In the genomic region with DNA sequence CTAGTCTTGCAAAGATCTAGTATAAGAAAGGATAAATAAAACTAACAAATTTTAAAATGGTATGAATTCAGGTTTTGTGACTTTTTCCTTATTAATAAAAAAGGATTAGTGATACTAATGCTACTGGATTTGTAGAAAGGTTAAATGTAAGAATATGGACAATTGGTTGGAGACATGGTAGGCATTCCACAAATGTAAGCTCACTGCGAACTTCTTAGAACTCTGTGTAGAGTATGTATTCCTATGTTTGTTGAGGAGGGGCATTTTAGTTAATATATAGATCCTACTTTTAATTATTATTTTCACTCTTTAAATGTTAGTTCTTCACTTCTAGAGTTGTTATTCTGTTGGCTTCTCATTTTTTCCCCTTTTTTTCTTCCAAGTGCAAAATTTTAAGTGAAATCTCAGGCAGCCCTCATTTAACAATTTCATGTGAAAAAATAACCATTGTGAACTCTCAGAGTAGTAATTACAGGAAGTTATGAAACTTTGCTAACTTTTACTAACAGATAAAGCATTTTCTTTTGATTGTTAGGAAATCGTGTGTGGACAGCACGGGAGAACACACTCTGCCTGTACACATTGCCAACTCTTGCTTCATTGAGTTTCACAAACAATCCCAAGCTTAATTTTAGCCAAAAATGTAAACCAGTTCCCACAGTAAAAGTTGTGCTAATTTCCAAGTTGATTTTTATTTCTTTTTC, we compare ENCODE assay signal across 2 cellular contexts.
A peak's percentile ranks its signal among the peaks of the same experiment; 100 is the strongest.
TF ChIP-seq lines count a peak whose summit lies in the region.

No MANE protein-coding gene starts in this region.

TF ChIP-seq in liver, 16 proteins besides CTCF, POLR2A, EP300 and RAD21 (continued from another document):
- TF ChIP-seq, protein P1, sequence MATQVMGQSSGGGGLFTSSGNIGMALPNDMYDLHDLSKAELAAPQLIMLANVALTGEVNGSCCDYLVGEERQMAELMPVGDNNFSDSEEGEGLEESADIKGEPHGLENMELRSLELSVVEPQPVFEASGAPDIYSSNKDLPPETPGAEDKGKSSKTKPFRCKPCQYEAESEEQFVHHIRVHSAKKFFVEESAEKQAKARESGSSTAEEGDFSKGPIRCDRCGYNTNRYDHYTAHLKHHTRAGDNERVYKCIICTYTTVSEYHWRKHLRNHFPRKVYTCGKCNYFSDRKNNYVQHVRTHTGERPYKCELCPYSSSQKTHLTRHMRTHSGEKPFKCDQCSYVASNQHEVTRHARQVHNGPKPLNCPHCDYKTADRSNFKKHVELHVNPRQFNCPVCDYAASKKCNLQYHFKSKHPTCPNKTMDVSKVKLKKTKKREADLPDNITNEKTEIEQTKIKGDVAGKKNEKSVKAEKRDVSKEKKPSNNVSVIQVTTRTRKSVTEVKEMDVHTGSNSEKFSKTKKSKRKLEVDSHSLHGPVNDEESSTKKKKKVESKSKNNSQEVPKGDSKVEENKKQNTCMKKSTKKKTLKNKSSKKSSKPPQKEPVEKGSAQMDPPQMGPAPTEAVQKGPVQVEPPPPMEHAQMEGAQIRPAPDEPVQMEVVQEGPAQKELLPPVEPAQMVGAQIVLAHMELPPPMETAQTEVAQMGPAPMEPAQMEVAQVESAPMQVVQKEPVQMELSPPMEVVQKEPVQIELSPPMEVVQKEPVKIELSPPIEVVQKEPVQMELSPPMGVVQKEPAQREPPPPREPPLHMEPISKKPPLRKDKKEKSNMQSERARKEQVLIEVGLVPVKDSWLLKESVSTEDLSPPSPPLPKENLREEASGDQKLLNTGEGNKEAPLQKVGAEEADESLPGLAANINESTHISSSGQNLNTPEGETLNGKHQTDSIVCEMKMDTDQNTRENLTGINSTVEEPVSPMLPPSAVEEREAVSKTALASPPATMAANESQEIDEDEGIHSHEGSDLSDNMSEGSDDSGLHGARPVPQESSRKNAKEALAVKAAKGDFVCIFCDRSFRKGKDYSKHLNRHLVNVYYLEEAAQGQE (IDR thresholded peaks at IDR 0.05) = peak; percentile 88
- TF ChIP-seq NR2F2 (IDR thresholded peaks at IDR 0.05) = no peak
- peak; percentile 30 for TF ChIP-seq TAF1 (conservative IDR thresholded peaks at IDR 0.05)
- TF ChIP-seq, protein P2, sequence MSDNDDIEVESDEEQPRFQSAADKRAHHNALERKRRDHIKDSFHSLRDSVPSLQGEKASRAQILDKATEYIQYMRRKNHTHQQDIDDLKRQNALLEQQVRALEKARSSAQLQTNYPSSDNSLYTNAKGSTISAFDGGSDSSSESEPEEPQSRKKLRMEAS (IDR thresholded peaks at IDR 0.05) = peak; percentile 65
- TF ChIP-seq FOXA2 (IDR thresholded peaks at IDR 0.05) = peak; percentile 72
- TF ChIP-seq JUND (IDR thresholded peaks at IDR 0.05) = peak in 1 of 2 donors; percentile 66
- peak; percentile 64 to 78 for TF ChIP-seq RXRA (IDR thresholded peaks at IDR 0.05)
- TF ChIP-seq GABPA (IDR thresholded peaks at IDR 0.05 in 1 of 2, conservative IDR thresholded peaks at IDR 0.05 in 1 of 2) = peak in 1 of 2 donors; percentile 55
- TF ChIP-seq, protein P3, sequence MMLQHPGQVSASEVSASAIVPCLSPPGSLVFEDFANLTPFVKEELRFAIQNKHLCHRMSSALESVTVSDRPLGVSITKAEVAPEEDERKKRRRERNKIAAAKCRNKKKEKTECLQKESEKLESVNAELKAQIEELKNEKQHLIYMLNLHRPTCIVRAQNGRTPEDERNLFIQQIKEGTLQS (IDR thresholded peaks at IDR 0.05) = peak; percentile 43
- peak; percentile 74 for TF ChIP-seq ZBTB33 (IDR thresholded peaks at IDR 0.05)
- TF ChIP-seq YY1 (IDR thresholded peaks at IDR 0.05) = no peak
- peak; percentile 73 for TF ChIP-seq SP1 (IDR thresholded peaks at IDR 0.05)
- peak in 1 of 2 donors; percentile 36 for TF ChIP-seq EGR1 (IDR thresholded peaks at IDR 0.05; ENCODE audit: low read depth in 2 of 2)
TF ChIP-seq in liver: peak in this region for 13.

TF ChIP-seq in HepG2, 621 proteins besides CTCF, POLR2A, EP300 and RAD21:
- TF ChIP-seq, protein P4, sequence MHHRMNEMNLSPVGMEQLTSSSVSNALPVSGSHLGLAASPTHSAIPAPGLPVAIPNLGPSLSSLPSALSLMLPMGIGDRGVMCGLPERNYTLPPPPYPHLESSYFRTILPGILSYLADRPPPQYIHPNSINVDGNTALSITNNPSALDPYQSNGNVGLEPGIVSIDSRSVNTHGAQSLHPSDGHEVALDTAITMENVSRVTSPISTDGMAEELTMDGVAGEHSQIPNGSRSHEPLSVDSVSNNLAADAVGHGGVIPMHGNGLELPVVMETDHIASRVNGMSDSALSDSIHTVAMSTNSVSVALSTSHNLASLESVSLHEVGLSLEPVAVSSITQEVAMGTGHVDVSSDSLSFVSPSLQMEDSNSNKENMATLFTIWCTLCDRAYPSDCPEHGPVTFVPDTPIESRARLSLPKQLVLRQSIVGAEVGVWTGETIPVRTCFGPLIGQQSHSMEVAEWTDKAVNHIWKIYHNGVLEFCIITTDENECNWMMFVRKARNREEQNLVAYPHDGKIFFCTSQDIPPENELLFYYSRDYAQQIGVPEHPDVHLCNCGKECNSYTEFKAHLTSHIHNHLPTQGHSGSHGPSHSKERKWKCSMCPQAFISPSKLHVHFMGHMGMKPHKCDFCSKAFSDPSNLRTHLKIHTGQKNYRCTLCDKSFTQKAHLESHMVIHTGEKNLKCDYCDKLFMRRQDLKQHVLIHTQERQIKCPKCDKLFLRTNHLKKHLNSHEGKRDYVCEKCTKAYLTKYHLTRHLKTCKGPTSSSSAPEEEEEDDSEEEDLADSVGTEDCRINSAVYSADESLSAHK (CRISPR knock-in tag; IDR thresholded peaks at IDR 0.05; ENCODE audit: borderline replicate concordance) = no peak
- TF ChIP-seq RBAK (CRISPR knock-in tag; IDR thresholded peaks at IDR 0.05) (no peak), THAP7 (CRISPR knock-in tag; IDR thresholded peaks at IDR 0.05) (no peak), JUNB (CRISPR knock-in tag; IDR thresholded peaks at IDR 0.05; ENCODE audit: borderline replicate concordance) (no peak)
